ENCODE assay signal across 7 cellular contexts in the genomic region with DNA sequence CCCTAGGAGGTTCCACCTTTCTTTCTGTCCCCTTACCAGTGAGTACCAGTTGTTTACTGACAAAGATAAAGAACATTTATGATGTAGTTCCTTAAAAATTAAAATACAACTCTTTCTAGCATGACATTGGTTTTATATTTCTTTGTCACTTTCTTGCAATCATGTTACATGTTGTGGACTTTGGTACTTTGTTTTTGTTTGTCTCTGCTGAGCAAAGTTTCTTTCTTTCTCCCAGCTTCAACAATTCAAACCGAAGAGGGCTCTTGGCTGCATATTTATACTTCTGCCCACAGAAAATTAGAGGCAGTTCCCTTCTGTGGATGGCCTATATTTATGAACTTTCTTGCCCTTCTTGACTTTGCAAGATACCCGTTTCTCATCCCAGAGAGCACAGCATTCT.
"Had no signal": no experiment of that assay in that cellular context is flagged by ENCODE, and none has a peak within 500 bp of the region (broad histone marks: within the 10 kb centered on the region; RNA-seq: fewer than 3 reads in every experiment).

No MANE protein-coding gene starts in this region.

- H3K27ac ChIP-seq: HL-60 had no signal

- H3K27ac Mint-ChIP-seq: H9 had no signal

- H3K4me3 ChIP-seq: K562 had no signal

- DNase-seq: GOT3, H9, HCEC 1CT, IMR-90, KG1 had no signal

- H3K4me3 Mint-ChIP-seq: H9 had no signal

- ATAC-seq: K562 had no signal
